Comparison of ENCODE assay signal across 31 cellular contexts in genomic region chr5:73256462-73257260, GRCh38.
DNase-seq lines count a peak whose midpoint lies in the region; ATAC-seq, FAIRE-seq and TF ChIP-seq lines count a peak whose summit lies in the region.
"Had no signal": no experiment of that assay in that cellular context is flagged by ENCODE, and none has a peak within 500 bp of the region (broad histone marks: within the 10 kb centered on the region; RNA-seq: fewer than 3 reads in every experiment).

No MANE protein-coding gene starts in this region.

- CTCF ChIA-PET in WTC11 (lab: Charles Lee) = interaction anchor here (0.6 to 1.3 kb wide), 2 partner anchors 40 to 1696 kb away, joined by 3 to 4 read pairs; no protein-coding TSS in a partner anchor

- H3K4me3 ChIP-seq in mucosa of descending colon = no peak overlapping the region
- H3K4me3 ChIP-seq: adrenal gland, body of pancreas, PC-9, right lobe of liver, testis had no signal

- no peak overlapping the region for H3K27ac ChIP-seq in foreskin keratinocyte
- H3K27ac ChIP-seq: adrenal gland, body of pancreas, HL-60, PC-9, right lobe of liver, testis had no signal

- H3K27ac Mint-ChIP-seq in WTC11 = no peak overlapping the region
- H3K27ac Mint-ChIP-seq: CD4-positive, CD25-positive, alpha-beta regulatory T cell; progenitor cell of endocrine pancreas; stimulated activated naive CD8-positive, alpha-beta T cell treated with anti-CD3 and anti-CD28 coated beads, Interleukin-15, Interleukin-2, amounts not matched to agents 100 ng/mL and 50 ng/mL, for 24 hours; T-cell had no signal

- peaks cover 9% of the 10 kb centered on the region for H3K4me1 ChIP-seq in foreskin keratinocyte
- H3K4me1 ChIP-seq in mucosa of descending colon (ENCODE audit: low read depth) = no peaks in the 10 kb centered on the region
- H3K4me1 ChIP-seq: adrenal gland, body of pancreas, right lobe of liver, testis had no signal

- no peaks in the 10 kb centered on the region for H3K9me3 ChIP-seq in mucosa of descending colon
- H3K9me3 ChIP-seq: adrenal gland, body of pancreas, right lobe of liver, testis had no signal

- TF ChIP-seq CTCF in WTC11 (IDR thresholded peaks at IDR 0.05) (no peak), foreskin keratinocyte (conservative IDR thresholded peaks at IDR 0.05) (no peak), mucosa of descending colon (IDR thresholded peaks at IDR 0.05) (no peak)

- no peaks in the 10 kb centered on the region for H3K36me3 Mint-ChIP-seq in WTC11
- H3K36me3 Mint-ChIP-seq: CD4-positive, CD25-positive, alpha-beta regulatory T cell; T-cell had no signal

- intact Hi-C loops in mucosa of descending colon (cut with DNase I, micrococcal nuclease) = no loop called here

- no peaks in the 10 kb centered on the region for H3K27me3 ChIP-seq in foreskin keratinocyte
- H3K27me3 ChIP-seq: body of pancreas, right lobe of liver, testis had no signal

- DNase-seq in ELR (ENCODE audit: low read depth) (peak; percentile 91), M059J (ENCODE audit: low read depth) (peak; percentile 59), WTC11 (ENCODE audit: low spot score) (no peak), foreskin keratinocyte (peak; percentile 72 to 88), GM12891 (ENCODE audit: insufficient read length, low spot score) (no peak), occipital lobe (lab: John Stamatoyannopoulos, UW) (no peak), mucosa of descending colon (no peak)
- DNase-seq: activated CD4-positive, alpha-beta T cell treated with anti-CD3 and anti-CD28 coated beads, Interleukin-2, amount 50 U/mL, for 4 hours; activated CD4-positive, CD25-positive, alpha-beta regulatory T cell; activated naive CD4-positive, alpha-beta T cell treated with Interleukin-2 at 50 U/mL for 16 hours; adrenal gland; AML-193; body of pancreas; CD4-positive, CD25-positive, alpha-beta regulatory T cell; H7; Karpas-422; kidney; NCI-H1436 treated with DMSO at 0.1 percent for 48 hours; NCI-H2081 treated with DMSO at 0.1 percent for 48 hours; NCI-H226; NCI-H526 treated with DMSO at 0.1 percent for 48 hours; PC-9; right lobe of liver; stimulated activated CD8-positive, alpha-beta memory T cell treated with anti-CD3 and anti-CD28 coated beads, Interleukin-4, amount 100 ng/mL, for 48 hours; T-cell; testis had no signal

- TF ChIP-seq POLR2A in GM12891 (IDR thresholded peaks at IDR 0.05; ENCODE audit: low read depth, low read length) = no peak

- H3K4me1 Mint-ChIP-seq in WTC11 = peaks cover 11% of the 10 kb centered on the region
- H3K4me1 Mint-ChIP-seq: CD4-positive, CD25-positive, alpha-beta regulatory T cell; T-cell had no signal

- no peaks in the 10 kb centered on the region for H3K36me3 ChIP-seq in mucosa of descending colon (ENCODE audit: low read depth)
- H3K36me3 ChIP-seq: adrenal gland, right lobe of liver had no signal

- no peak overlapping the region for H3K4me3 Mint-ChIP-seq in WTC11
- H3K4me3 Mint-ChIP-seq: CD4-positive, CD25-positive, alpha-beta regulatory T cell; stimulated activated naive CD8-positive, alpha-beta T cell treated with anti-CD3 and anti-CD28 coated beads, Interleukin-15, Interleukin-2, amounts not matched to agents 100 ng/mL and 50 ng/mL, for 24 hours; T-cell had no signal

- H3K9me3 Mint-ChIP-seq in WTC11 = peaks cover 10% of the 10 kb centered on the region

- no peak for FAIRE-seq in GM12891 (lab: Jason Lieb, UNC)
- FAIRE-seq: D721Med, GM12892, kidney had no signal

- H3K27me3 Mint-ChIP-seq in WTC11 (ENCODE audit: low read depth) = peaks cover 4% of the 10 kb centered on the region

- POLR2A ChIA-PET in WTC11 (lab: Charles Lee) = no interaction called here

- ATAC-seq in WTC11 (no peak), foreskin keratinocyte (peak; percentile 100), mucosa of descending colon (no peak)
- ATAC-seq: body of pancreas, right lobe of liver, T-cell had no signal

TF ChIP-seq in WTC11, 78 proteins besides CTCF, POLR2A, EP300 and RAD21:
- TF ChIP-seq SMAD3 (CRISPR knock-in tag; IDR thresholded peaks at IDR 0.05; ENCODE audit: borderline replicate concordance) = no peak
- TF ChIP-seq MXD4 (CRISPR knock-in tag; IDR thresholded peaks at IDR 0.05; ENCODE audit: borderline replicate concordance) = no peak
- TF ChIP-seq E2F1 (CRISPR knock-in tag; IDR thresholded peaks at IDR 0.05) = no peak
- no peak for TF ChIP-seq NR3C1 (CRISPR knock-in tag; conservative IDR thresholded peaks at IDR 0.05; ENCODE audit: low read depth)
- peak; percentile 94 for TF ChIP-seq HMGA2 (CRISPR knock-in tag; IDR thresholded peaks at IDR 0.05)

TF ChIP-seq in GM12891, 5 proteins besides CTCF, POLR2A, EP300 and RAD21:
- TF ChIP-seq TAF1 (IDR thresholded peaks at IDR 0.05; ENCODE audit: low read depth, low read length) (no peak), PAX5 (IDR thresholded peaks at IDR 0.05; ENCODE audit: insufficient read depth, low read length, severe bottlenecking) (no peak), POU2F2 (IDR thresholded peaks at IDR 0.05; ENCODE audit: low read depth, low read length) (no peak), POLR2AphosphoS5 (IDR thresholded peaks at IDR 0.05; ENCODE audit: low read depth, low read length) (no peak), SPI1 (IDR thresholded peaks at IDR 0.05; ENCODE audit: low read depth, low read length) (no peak)

Comparison
In these comparisons a context has a peak if more than half of its experiments do, and no peak if none do; other contexts are left out.
1. DNase-seq: peak in ELR (single experiment), M059J (single experiment) and foreskin keratinocyte (2 of 2); none in WTC11 (single experiment), GM12891 (single experiment), occipital lobe (single experiment) and mucosa of descending colon (0 of 3).